ENCODE assay signal across 17 cellular contexts in genomic region chr7:1151653-1152425, GRCh38.
"Had no signal": no experiment of that assay in that cellular context is flagged by ENCODE, and none has a peak within 500 bp of the region (broad histone marks: within the 10 kb centered on the region; RNA-seq: fewer than 3 reads in every experiment).

No MANE protein-coding gene starts in this region.

- DNase-seq: activated CD8-positive, alpha-beta T cell treated with anti-CD3 and anti-CD28 coated beads for 36 hours; activated gamma-delta T cell; activated T-cell treated with anti-CD3 and anti-CD28 coated beads, Interleukin-2, amount 50 U/mL, for 4 hours; dermis blood vessel endothelial cell; foreskin fibroblast; midbrain; stimulated activated CD4-positive, alpha-beta T cell treated with anti-CD3 and anti-CD28 coated beads, Interleukin-15, amount 100 ng/mL, for 24 hours; stimulated activated CD4-positive, alpha-beta T cell treated with anti-CD3 and anti-CD28 coated beads, Interleukin-4, amount 100 ng/mL, for 1 hour; upper lobe of left lung; WERI-Rb-1 had no signal

- H3K4me3 Mint-ChIP-seq: activated CD8-positive, alpha-beta T cell treated with anti-CD3 and anti-CD28 coated beads for 36 hours; activated naive CD8-positive, alpha-beta T cell; activated T-cell treated with anti-CD3 and anti-CD28 coated beads, Interleukin-2, amount 50 U/mL, for 4 hours had no signal

- H2AFZ ChIP-seq: hepatocyte had no signal

- H3K27me3 Mint-ChIP-seq: activated CD8-positive, alpha-beta T cell treated with anti-CD3 and anti-CD28 coated beads for 36 hours; activated naive CD8-positive, alpha-beta T cell had no signal

- ATAC-seq: activated CD8-positive, alpha-beta T cell treated with anti-CD3 and anti-CD28 coated beads for 36 hours; activated T-cell treated with anti-CD3 and anti-CD28 coated beads, Interleukin-2, amount 50 U/mL, for 4 hours; left lobe of liver had no signal

- H3K27ac Mint-ChIP-seq: activated CD8-positive, alpha-beta T cell treated with anti-CD3 and anti-CD28 coated beads for 36 hours; activated naive CD8-positive, alpha-beta T cell had no signal

- H3K9me3 Mint-ChIP-seq: activated CD8-positive, alpha-beta T cell treated with anti-CD3 and anti-CD28 coated beads for 36 hours; activated T-cell treated with anti-CD3 and anti-CD28 coated beads, Interleukin-2, amount 50 U/mL, for 4 hours had no signal

- H3K27ac ChIP-seq: hepatocyte, prostate gland, right atrium auricular region, skin epidermis, thoracic aorta, upper lobe of left lung, WERI-Rb-1 had no signal

- H3K36me3 Mint-ChIP-seq: activated naive CD8-positive, alpha-beta T cell had no signal

- H3K27me3 ChIP-seq: hepatocyte, right atrium auricular region, upper lobe of left lung had no signal

- H3K4me3 ChIP-seq: hepatocyte, prostate gland, right atrium auricular region, skin epidermis, thoracic aorta, upper lobe of left lung had no signal

- H3K4me1 ChIP-seq: prostate gland, right atrium auricular region, upper lobe of left lung had no signal

- H3K4me2 ChIP-seq: hepatocyte had no signal

- H3K9me3 ChIP-seq: prostate gland, right atrium auricular region, thoracic aorta, upper lobe of left lung had no signal
